Comparison of ENCODE assay signal across 30 cellular contexts in the genomic region with DNA sequence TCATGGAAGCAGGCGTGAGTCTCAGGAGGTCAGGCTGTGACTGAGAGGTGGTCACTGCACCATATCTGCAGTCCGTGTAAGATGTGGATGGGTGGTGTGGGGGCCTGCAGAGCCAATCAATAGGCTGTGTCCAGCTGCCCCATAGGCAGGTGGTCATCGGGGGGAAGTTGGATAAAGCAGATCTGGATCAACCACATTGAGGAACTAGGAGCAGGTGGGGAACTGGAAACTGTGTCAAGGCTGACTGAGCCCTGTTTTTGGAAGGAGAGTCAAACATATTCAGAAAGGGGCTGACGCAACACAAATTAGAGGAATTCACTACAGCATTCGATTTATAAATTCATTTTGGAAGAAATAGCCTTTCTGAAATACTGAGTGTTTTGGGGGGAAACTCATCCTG. TPM values are rescaled to one million over a fixed set of nuclear protein-coding genes. Genes with fewer than 3 reads are reported as not detected.
DNase-seq lines count a peak whose midpoint lies in the region; ATAC-seq, FAIRE-seq and TF ChIP-seq lines count a peak whose summit lies in the region.
"Had no signal": no experiment of that assay in that cellular context is flagged by ENCODE, and none has a peak within 500 bp of the region (broad histone marks: within the 10 kb centered on the region; RNA-seq: fewer than 3 reads in every experiment).

No MANE protein-coding gene starts in this region.

- peaks cover 4% of the 10 kb centered on the region for H3K36me3 Mint-ChIP-seq in glutamatergic neuron (ENCODE audit: unreplicated experiment)
- H3K36me3 Mint-ChIP-seq: activated naive CD8-positive, alpha-beta T cell treated with anti-CD3 and anti-CD28 coated beads, Interleukin-2, amount 10 ng/mL, durations not matched to agents 7 days and 5 days had no signal

- H3K36me3 ChIP-seq in right lobe of liver (no peaks in the 10 kb centered on the region), HepG2 (replicated peaks in 1 of 2; ENCODE audit: control insufficient read depth in 1 of 2, insufficient read depth in 2 of 2, low read length in 2 of 2) (no peaks in the 10 kb centered on the region), OCI-LY3 (replicated peaks; ENCODE audit: low read depth, low read length) (no peaks in the 10 kb centered on the region)
- H3K36me3 ChIP-seq: right atrium auricular region, SJSA1, WERI-Rb-1 had no signal

- H3K79me2 ChIP-seq in HepG2 (ENCODE audit: insufficient read depth, low read length) (no peaks in the 10 kb centered on the region), OCI-LY3 (ENCODE audit: low read length) (no peaks in the 10 kb centered on the region)

- intact Hi-C loops in right lobe of liver (cut with DNase I) (no loop called here), HepG2 (cut with micrococcal nuclease; ENCODE audit: unreplicated experiment) (no loop called here)

- in situ Hi-C loops in HepG2 (cut with HindIII; ENCODE audit: extremely low pct_ligation_motif_present, low pct_unique_long_range_greater_than_20kb), result no loop called here

- H3K9me3 ChIP-seq in right lobe of liver (no peaks in the 10 kb centered on the region), HepG2 (ENCODE audit: low read length) (no peaks in the 10 kb centered on the region), OCI-LY3 (ENCODE audit: insufficient read depth, low read length) (no peaks in the 10 kb centered on the region)
- H3K9me3 ChIP-seq: right atrium auricular region, SJSA1 had no signal

- peak overlapping the region; percentile 53 for H3K27ac Mint-ChIP-seq in glutamatergic neuron (ENCODE audit: unreplicated experiment)
- H3K27ac Mint-ChIP-seq: activated naive CD8-positive, alpha-beta T cell treated with anti-CD3 and anti-CD28 coated beads, Interleukin-2, amount 10 ng/mL, durations not matched to agents 7 days and 5 days; activated T-helper 2 cell treated with anti-CD3 and anti-CD28 coated beads, Interferon-gamma antibody, Interleukin-2, Interleukin-4, amounts not matched to agents 10 μg/mL and 5 μg/mL and 100 μg/mL, durations not matched to agents 14 hours and 24 hours and 36 hours; B cell; T-helper 17 cell had no signal

- H3K9ac ChIP-seq in HepG2 (ENCODE audit: insufficient read depth, low read depth, low read length) (no peak overlapping the region), OCI-LY3 (ENCODE audit: low read length) (no peak overlapping the region)

- H3K27me3 ChIP-seq in right lobe of liver (no peaks in the 10 kb centered on the region), HepG2 (ENCODE audit: control insufficient read depth in 1 of 2, insufficient read depth in 2 of 2, low read length in 2 of 2) (peaks cover 0 to 48% of the 10 kb centered on the region in 2 experiments; a peak in 2 of 5 replicates), OCI-LY3 (ENCODE audit: low read depth, low read length) (peaks cover 37% of the 10 kb centered on the region)
- H3K27me3 ChIP-seq: right atrium auricular region had no signal

- POLR2A ChIA-PET in HepG2 (lab: Yijun Ruan, JAX), result no interaction called here

- H3K4me2 ChIP-seq in HepG2 (ENCODE audit: low read depth, low read length) (no peak overlapping the region), OCI-LY3 (ENCODE audit: low read length) (peak overlapping the region; percentile 22)

- ATAC-seq in right lobe of liver, result peak in 3 of 4 donors; percentile 16 to 50 (median 17)
- ATAC-seq in HepG2, result no peak
- no peak for ATAC-seq in stimulated activated naive CD8-positive, alpha-beta T cell treated with anti-CD3 and anti-CD28 coated beads, Interleukin-15, Interleukin-2, amounts not matched to agents 100 U/mL and 50 U/mL, for 24 hours
- ATAC-seq: Panc1, T-helper 17 cell had no signal

- H3K4me1 ChIP-seq in right lobe of liver, result no peaks in the 10 kb centered on the region
- no peaks in the 10 kb centered on the region for H3K4me1 ChIP-seq in HepG2 (ENCODE audit: insufficient read depth, low read length)
- peaks cover 8% of the 10 kb centered on the region for H3K4me1 ChIP-seq in OCI-LY3 (ENCODE audit: low read length)
- H3K4me1 ChIP-seq: right atrium auricular region, SJSA1 had no signal

- no peak for FAIRE-seq in HepG2 (lab: Jason Lieb, UNC)
- FAIRE-seq: A204.1, kidney had no signal

- H3K4me3 Mint-ChIP-seq in glutamatergic neuron (ENCODE audit: unreplicated experiment), result peak overlapping the region; percentile 50
- H3K4me3 Mint-ChIP-seq: activated naive CD8-positive, alpha-beta T cell treated with anti-CD3 and anti-CD28 coated beads, Interleukin-2, amount 10 ng/mL, durations not matched to agents 7 days and 5 days; B cell; T-helper 17 cell had no signal

- H2AFZ ChIP-seq in HepG2 (ENCODE audit: low read length), result no peak overlapping the region
- H2AFZ ChIP-seq in OCI-LY3 (ENCODE audit: low read depth, low read length), result no peak overlapping the region

- no peak for TF ChIP-seq EP300 in HepG2 (IDR thresholded peaks at IDR 0.05; ENCODE audit: low read depth in 2 of 2, low read length in 2 of 2)
- TF ChIP-seq EP300 in HepG2 (CRISPR knock-in tag; IDR thresholded peaks at IDR 0.05; ENCODE audit: borderline replicate concordance), result no peak

- H4K20me1 ChIP-seq in HepG2 (ENCODE audit: insufficient read depth, low read length) (no peaks in the 10 kb centered on the region), OCI-LY3 (ENCODE audit: insufficient read depth, low read length) (no peaks in the 10 kb centered on the region)

- CTCF ChIA-PET in HepG2 (lab: Yijun Ruan, JAX; ENCODE audit: low intra/inter-chr PET ratio, low total read pairs), result no interaction called here

- 44% methylated on average over 5 of the region's 5 CpGs for WGBS in right lobe of liver (ENCODE audit: insufficient coverage, low coverage, low lambda C conversion rate, missing lambda C conversion rate)
- 14% methylated on average over 5 of the region's 5 CpGs for WGBS in HepG2 (ENCODE audit: low lambda C conversion rate)

- H3K9me3 Mint-ChIP-seq in glutamatergic neuron (ENCODE audit: unreplicated experiment), result peaks cover 2% of the 10 kb centered on the region
- H3K9me3 Mint-ChIP-seq: activated naive CD8-positive, alpha-beta T cell treated with anti-CD3 and anti-CD28 coated beads, Interleukin-2, amount 10 ng/mL, durations not matched to agents 7 days and 5 days; activated T-helper 2 cell treated with anti-CD3 and anti-CD28 coated beads, Interferon-gamma antibody, Interleukin-2, Interleukin-4, amounts not matched to agents 10 μg/mL and 5 μg/mL and 100 μg/mL, durations not matched to agents 14 hours and 24 hours and 36 hours had no signal

- DNase-seq in right lobe of liver (no peak), HepG2 (ENCODE audit: low spot score) (no peak), glutamatergic neuron (no peak)
- DNase-seq in effector CD8-positive, alpha-beta T cell (lab: John Stamatoyannopoulos, UW), result no peak
- DNase-seq in stimulated activated naive CD8-positive, alpha-beta T cell treated with anti-CD3 and anti-CD28 coated beads, Interleukin-15, Interleukin-2, amounts not matched to agents 100 U/mL and 50 U/mL, for 24 hours, result no peak
- no peak for DNase-seq in stimulated activated CD4-positive, alpha-beta T cell treated with anti-CD3 and anti-CD28 coated beads, Interleukin-2, amount 100 ng/mL, for 24 hours
- no peak for DNase-seq in stimulated activated CD4-positive, alpha-beta T cell treated with anti-CD3 and anti-CD28 coated beads, Interleukin-4, amount 100 ng/mL, for 24 hours
- DNase-seq: activated CD4-positive, alpha-beta T cell treated with anti-CD3 and anti-CD28 coated beads, Interleukin-2, amount 50 U/mL, for 1 hour; activated naive CD8-positive, alpha-beta T cell treated with anti-CD3 and anti-CD28 coated beads, Interleukin-2, amount 10 ng/mL, durations not matched to agents 7 days and 5 days; Calu3; cerebellar nuclear complex; EL; foreskin melanocyte; HCEC 1CT; kidney; MM.1S; NCI-H187; NCI-H69; stimulated activated CD4-positive, alpha-beta T cell treated with anti-CD3 and anti-CD28 coated beads, Interleukin-12 subunit alpha, Interleukin-12 subunit beta, amount 100 ng/mL, for 4 hours; T-helper 17 cell; trophoblast cell; WERI-Rb-1 had no signal

- peaks cover 2% of the 10 kb centered on the region for H3K27me3 Mint-ChIP-seq in glutamatergic neuron (ENCODE audit: unreplicated experiment)

- TF ChIP-seq CTCF in right lobe of liver (IDR thresholded peaks at IDR 0.05), result no peak
- no peak for TF ChIP-seq CTCF in HepG2 (CRISPR knock-in tag; IDR thresholded peaks at IDR 0.05)
- TF ChIP-seq CTCF in OCI-LY3 (IDR thresholded peaks at IDR 0.05; ENCODE audit: low read depth, low read length), result no peak
- TF ChIP-seq CTCF in glutamatergic neuron (IDR thresholded peaks at IDR 0.05; ENCODE audit: partially characterized antibody, unreplicated experiment), result no peak

- BruUV-seq in HepG2 (replicated peaks; lab: Mats Ljungman, UMichigan), result no TSS peak

- H3K27ac ChIP-seq in right lobe of liver (no peak overlapping the region), HepG2 (ENCODE audit: extremely low read length, insufficient read depth, low read length) (no peak overlapping the region), OCI-LY3 (ENCODE audit: low read length) (no peak overlapping the region)
- H3K27ac ChIP-seq: right atrium auricular region, SJSA1, WERI-Rb-1 had no signal

- TF ChIP-seq POLR2A in right lobe of liver (IDR thresholded peaks at IDR 0.05) (no peak), HepG2 (IDR thresholded peaks at IDR 0.05; ENCODE audit: insufficient read depth in 1 of 2, low read depth in 2 of 2, low read length in 2 of 2) (no peak)

- no peak overlapping the region for H3K4me3 ChIP-seq in right lobe of liver
- H3K4me3 ChIP-seq in HepG2 (replicated peaks in 1 of 3; ENCODE audit: insufficient read depth in 1 of 3, low read depth in 2 of 3, low read length in 3 of 3), result no peak overlapping the region
- H3K4me3 ChIP-seq in OCI-LY3 (ENCODE audit: low read length), result no peak overlapping the region
- H3K4me3 ChIP-seq: lung, right atrium auricular region, SJSA1 had no signal

- H3K4me1 Mint-ChIP-seq in glutamatergic neuron (ENCODE audit: low read depth, unreplicated experiment), result peaks cover 8% of the 10 kb centered on the region

- TF ChIP-seq RAD21 in HepG2 (CRISPR knock-in tag; IDR thresholded peaks at IDR 0.05), result no peak

RNA-seq across cellular contexts. Expression of gene CLEC4M, which starts 15.0 kb away (rescaled TPM):
- total RNA-seq in right lobe of liver (10 to 100 TPM; 12.8 to 64.8 (median 20.8) TPM), HepG2 (2016; rRNA removed; fragmentation: Illumina TruSeq; extraction: Trizol) (not detected in 2 replicates), glutamatergic neuron (ENCODE audit: unreplicated experiment) (not detected)
- not detected in 2 replicates for total RNA-seq in HepG2 (2016; cell fraction: cytosol; rRNA removed; fragmentation: Illumina TruSeq; extraction: Trizol; ENCODE audit: low read depth)
- total RNA-seq in HepG2 (2016; cell fraction: insoluble cytoplasmic fraction; rRNA removed; fragmentation: Illumina TruSeq; extraction: Trizol), result not detected in 2 replicates
- not detected in 2 replicates for total RNA-seq in HepG2 (2016; cell fraction: membrane; rRNA removed; fragmentation: Illumina TruSeq; extraction: Trizol)
- not detected in 2 replicates for total RNA-seq in HepG2 (2016; cell fraction: nucleus; rRNA removed; fragmentation: Illumina TruSeq; extraction: Trizol)
- 0.07 TPM in 1 of 2 replicates, not detected in the other for polyA plus RNA-seq in HepG2 (2011; rRNA removed)
- polyA plus RNA-seq in HepG2 (2011; cell fraction: cytosol; rRNA removed), result not detected in 2 replicates
- polyA plus RNA-seq in HepG2 (2011; cell fraction: nucleus; rRNA removed), result not detected in 2 replicates
- not detected in 2 replicates for polyA plus RNA-seq in HepG2 (2012)
- polyA plus RNA-seq in HepG2 (2016; cell fraction: cytosol; fragmentation: Illumina TruSeq; extraction: Trizol; ENCODE audit: low read depth), result not detected in 2 replicates
- polyA plus RNA-seq in HepG2 (2016; cell fraction: insoluble cytoplasmic fraction; fragmentation: Illumina TruSeq; extraction: Trizol; ENCODE audit: low read depth), result not detected in 2 replicates
- polyA plus RNA-seq in HepG2 (2016; cell fraction: membrane; fragmentation: Illumina TruSeq; extraction: Trizol; ENCODE audit: low read depth), result not detected in 2 replicates
- not detected in 2 replicates for polyA plus RNA-seq in HepG2 (2016; cell fraction: nucleus; fragmentation: Illumina TruSeq; extraction: Trizol; ENCODE audit: insufficient read depth, low read depth)
- polyA minus RNA-seq in HepG2 (2011; rRNA and poly(A)+ RNA removed; ENCODE audit: low replicate concordance), result not detected in 2 replicates
- polyA minus RNA-seq in HepG2 (2011; cell fraction: cytosol; rRNA and poly(A)+ RNA removed), result not detected in 2 replicates
- polyA minus RNA-seq in HepG2 (2011; cell fraction: nucleus; rRNA and poly(A)+ RNA removed), result not detected in 2 replicates
- total RNA-seq: activated naive CD8-positive, alpha-beta T cell treated with anti-CD3 and anti-CD28 coated beads, Interleukin-2, amount 10 ng/mL, durations not matched to agents 7 days and 5 days; activated T-helper 2 cell treated with anti-CD3 and anti-CD28 coated beads, Interferon-gamma antibody, Interleukin-2, Interleukin-4, amounts not matched to agents 10 μg/mL and 5 μg/mL and 100 μg/mL, durations not matched to agents 14 hours and 24 hours and 36 hours; Calu3; right atrium auricular region; SJSA1 had no signal

RNA-seq across cellular contexts. Expression of gene CD209, which starts 30.7 kb away (rescaled TPM):
- total RNA-seq in right lobe of liver, result 1 to 10 TPM in 4 of 6 experiments, under 1 TPM in 2; 0.42 to 6.7 (median 2.8) TPM
- not detected in 2 replicates for total RNA-seq in HepG2 (2016; rRNA removed; fragmentation: Illumina TruSeq; extraction: Trizol)
- total RNA-seq in HepG2 (2016; cell fraction: cytosol; rRNA removed; fragmentation: Illumina TruSeq; extraction: Trizol; ENCODE audit: low read depth), result not detected in 2 replicates
- not detected in 2 replicates for total RNA-seq in HepG2 (2016; cell fraction: insoluble cytoplasmic fraction; rRNA removed; fragmentation: Illumina TruSeq; extraction: Trizol)
- total RNA-seq in HepG2 (2016; cell fraction: membrane; rRNA removed; fragmentation: Illumina TruSeq; extraction: Trizol), result not detected in 2 replicates
- total RNA-seq in HepG2 (2016; cell fraction: nucleus; rRNA removed; fragmentation: Illumina TruSeq; extraction: Trizol), result not detected in 2 replicates
- not detected in 2 replicates for polyA plus RNA-seq in HepG2 (2011; rRNA removed)
- not detected in 2 replicates for polyA plus RNA-seq in HepG2 (2011; cell fraction: cytosol; rRNA removed)
- not detected in 2 replicates for polyA plus RNA-seq in HepG2 (2011; cell fraction: nucleus; rRNA removed)
- polyA plus RNA-seq in HepG2 (2012), result not detected in 2 replicates
- polyA plus RNA-seq in HepG2 (2016; cell fraction: cytosol; fragmentation: Illumina TruSeq; extraction: Trizol; ENCODE audit: low read depth), result not detected in 2 replicates
- polyA plus RNA-seq in HepG2 (2016; cell fraction: insoluble cytoplasmic fraction; fragmentation: Illumina TruSeq; extraction: Trizol; ENCODE audit: low read depth), result not detected in 2 replicates
- not detected in 2 replicates for polyA plus RNA-seq in HepG2 (2016; cell fraction: membrane; fragmentation: Illumina TruSeq; extraction: Trizol; ENCODE audit: low read depth)
- polyA plus RNA-seq in HepG2 (2016; cell fraction: nucleus; fragmentation: Illumina TruSeq; extraction: Trizol; ENCODE audit: insufficient read depth, low read depth), result not detected in 2 replicates
- polyA minus RNA-seq in HepG2 (2011; rRNA and poly(A)+ RNA removed; ENCODE audit: low replicate concordance), result not detected in 2 replicates
- not detected in 2 replicates for polyA minus RNA-seq in HepG2 (2011; cell fraction: cytosol; rRNA and poly(A)+ RNA removed)
- polyA minus RNA-seq in HepG2 (2011; cell fraction: nucleus; rRNA and poly(A)+ RNA removed), result not detected in 2 replicates
- total RNA-seq in glutamatergic neuron (ENCODE audit: unreplicated experiment), result not detected
- total RNA-seq: activated T-helper 2 cell treated with anti-CD3 and anti-CD28 coated beads, Interferon-gamma antibody, Interleukin-2, Interleukin-4, amounts not matched to agents 10 μg/mL and 5 μg/mL and 100 μg/mL, durations not matched to agents 14 hours and 24 hours and 36 hours; B cell; Calu3; SJSA1; T-helper 17 cell had no signal

RNA-seq across cellular contexts. Expression of gene CLEC4G, which starts 46.2 kb away (rescaled TPM):
- total RNA-seq in right lobe of liver (10 to 100 TPM; 25.7 to 59.0 (median 38.2) TPM), HepG2 (2016; rRNA removed; fragmentation: Illumina TruSeq; extraction: Trizol) (not detected in 2 replicates), glutamatergic neuron (ENCODE audit: unreplicated experiment) (14.8 TPM)
- total RNA-seq in HepG2 (2016; cell fraction: cytosol; rRNA removed; fragmentation: Illumina TruSeq; extraction: Trizol; ENCODE audit: low read depth), result not detected in 2 replicates
- not detected in 2 replicates for total RNA-seq in HepG2 (2016; cell fraction: insoluble cytoplasmic fraction; rRNA removed; fragmentation: Illumina TruSeq; extraction: Trizol)
- total RNA-seq in HepG2 (2016; cell fraction: membrane; rRNA removed; fragmentation: Illumina TruSeq; extraction: Trizol), result not detected in 2 replicates
- not detected in 2 replicates for total RNA-seq in HepG2 (2016; cell fraction: nucleus; rRNA removed; fragmentation: Illumina TruSeq; extraction: Trizol)
- polyA plus RNA-seq in HepG2 (2011; rRNA removed), result not detected in 2 replicates
- polyA plus RNA-seq in HepG2 (2011; cell fraction: cytosol; rRNA removed), result not detected in 2 replicates
- not detected in 2 replicates for polyA plus RNA-seq in HepG2 (2011; cell fraction: nucleus; rRNA removed)
- not detected in 2 replicates for polyA plus RNA-seq in HepG2 (2012)
- not detected in 2 replicates for polyA plus RNA-seq in HepG2 (2016; cell fraction: cytosol; fragmentation: Illumina TruSeq; extraction: Trizol; ENCODE audit: low read depth)
- not detected in 2 replicates for polyA plus RNA-seq in HepG2 (2016; cell fraction: insoluble cytoplasmic fraction; fragmentation: Illumina TruSeq; extraction: Trizol; ENCODE audit: low read depth)
- polyA plus RNA-seq in HepG2 (2016; cell fraction: membrane; fragmentation: Illumina TruSeq; extraction: Trizol; ENCODE audit: low read depth), result not detected in 2 replicates
- polyA plus RNA-seq in HepG2 (2016; cell fraction: nucleus; fragmentation: Illumina TruSeq; extraction: Trizol; ENCODE audit: insufficient read depth, low read depth), result not detected in 2 replicates
- polyA minus RNA-seq in HepG2 (2011; rRNA and poly(A)+ RNA removed; ENCODE audit: low replicate concordance), result not detected in 2 replicates
- not detected in 2 replicates for polyA minus RNA-seq in HepG2 (2011; cell fraction: cytosol; rRNA and poly(A)+ RNA removed)
- not detected in 2 replicates for polyA minus RNA-seq in HepG2 (2011; cell fraction: nucleus; rRNA and poly(A)+ RNA removed)
- total RNA-seq: activated naive CD8-positive, alpha-beta T cell treated with anti-CD3 and anti-CD28 coated beads, Interleukin-2, amount 10 ng/mL, durations not matched to agents 7 days and 5 days; activated T-helper 2 cell treated with anti-CD3 and anti-CD28 coated beads, Interferon-gamma antibody, Interleukin-2, Interleukin-4, amounts not matched to agents 10 μg/mL and 5 μg/mL and 100 μg/mL, durations not matched to agents 14 hours and 24 hours and 36 hours; B cell; Calu3; SJSA1; T-helper 17 cell had no signal

RNA-seq across cellular contexts. Expression of gene EVI5L, which starts 51.9 kb away (rescaled TPM):
- total RNA-seq in right lobe of liver (1 to 10 TPM; 3.7 to 6.3 (median 4.9) TPM), HepG2 (2016; rRNA removed; fragmentation: Illumina TruSeq; extraction: Trizol) (1.3 and 1.7 TPM in 2 replicates), glutamatergic neuron (ENCODE audit: unreplicated experiment) (36.4 TPM)
- total RNA-seq in HepG2 (2016; cell fraction: cytosol; rRNA removed; fragmentation: Illumina TruSeq; extraction: Trizol; ENCODE audit: low read depth), result 0.61 and 0.62 TPM in 2 replicates
- total RNA-seq in HepG2 (2016; cell fraction: insoluble cytoplasmic fraction; rRNA removed; fragmentation: Illumina TruSeq; extraction: Trizol), result 1.1 and 1.6 TPM in 2 replicates
- total RNA-seq in HepG2 (2016; cell fraction: membrane; rRNA removed; fragmentation: Illumina TruSeq; extraction: Trizol), result 1.6 and 1.7 TPM in 2 replicates
- 1.2 and 1.7 TPM in 2 replicates for total RNA-seq in HepG2 (2016; cell fraction: nucleus; rRNA removed; fragmentation: Illumina TruSeq; extraction: Trizol)
- 2.4 and 3.1 TPM in 2 replicates for polyA plus RNA-seq in HepG2 (2011; rRNA removed)
- 2.1 and 2.9 TPM in 2 replicates for polyA plus RNA-seq in HepG2 (2011; cell fraction: cytosol; rRNA removed)
- polyA plus RNA-seq in HepG2 (2011; cell fraction: nucleus; rRNA removed), result 8.0 and 8.2 TPM in 2 replicates
- 3.2 TPM in 2 replicates for polyA plus RNA-seq in HepG2 (2012)
- 0.58 and 0.84 TPM in 2 replicates for polyA plus RNA-seq in HepG2 (2016; cell fraction: cytosol; fragmentation: Illumina TruSeq; extraction: Trizol; ENCODE audit: low read depth)
- polyA plus RNA-seq in HepG2 (2016; cell fraction: insoluble cytoplasmic fraction; fragmentation: Illumina TruSeq; extraction: Trizol; ENCODE audit: low read depth), result 1.7 and 2.0 TPM in 2 replicates
- 1.4 and 1.6 TPM in 2 replicates for polyA plus RNA-seq in HepG2 (2016; cell fraction: membrane; fragmentation: Illumina TruSeq; extraction: Trizol; ENCODE audit: low read depth)
- 3.6 and 4.8 TPM in 2 replicates for polyA plus RNA-seq in HepG2 (2016; cell fraction: nucleus; fragmentation: Illumina TruSeq; extraction: Trizol; ENCODE audit: insufficient read depth, low read depth)
- 6.3 and 14.8 TPM in 2 replicates for polyA minus RNA-seq in HepG2 (2011; rRNA and poly(A)+ RNA removed; ENCODE audit: low replicate concordance)
- 1.1 and 1.3 TPM in 2 replicates for polyA minus RNA-seq in HepG2 (2011; cell fraction: cytosol; rRNA and poly(A)+ RNA removed)
- polyA minus RNA-seq in HepG2 (2011; cell fraction: nucleus; rRNA and poly(A)+ RNA removed), result 1.9 and 2.9 TPM in 2 replicates

Comparison
In these comparisons a context has a peak if more than half of its experiments do, and no peak if none do; other contexts are left out.
1. ATAC-seq: peak in right lobe of liver (3 of 4); none in HepG2 (single experiment) and stimulated activated naive CD8-positive, alpha-beta T cell treated with anti-CD3 and anti-CD28 coated beads, Interleukin-15, Interleukin-2, amounts not matched to agents 100 U/mL and 50 U/mL, for 24 hours (single experiment).
2. RNA of gene CLEC4M, which starts 15.0 kb away (total RNA-seq): 12.8 to 64.8 TPM in right lobe of liver; not detected in HepG2 and not detected in glutamatergic neuron (single experiment); every median in the first group is over 10 times any median in the second.
3. RNA of gene CLEC4G, which starts 46.2 kb away (total RNA-seq): 25.7 to 59.0 TPM in right lobe of liver and 14.8 TPM in glutamatergic neuron (single experiment); not detected in HepG2; every median in the first group is over 10 times any median in the second.